2 cellular contexts compared by ENCODE assay signal in the genomic region with DNA sequence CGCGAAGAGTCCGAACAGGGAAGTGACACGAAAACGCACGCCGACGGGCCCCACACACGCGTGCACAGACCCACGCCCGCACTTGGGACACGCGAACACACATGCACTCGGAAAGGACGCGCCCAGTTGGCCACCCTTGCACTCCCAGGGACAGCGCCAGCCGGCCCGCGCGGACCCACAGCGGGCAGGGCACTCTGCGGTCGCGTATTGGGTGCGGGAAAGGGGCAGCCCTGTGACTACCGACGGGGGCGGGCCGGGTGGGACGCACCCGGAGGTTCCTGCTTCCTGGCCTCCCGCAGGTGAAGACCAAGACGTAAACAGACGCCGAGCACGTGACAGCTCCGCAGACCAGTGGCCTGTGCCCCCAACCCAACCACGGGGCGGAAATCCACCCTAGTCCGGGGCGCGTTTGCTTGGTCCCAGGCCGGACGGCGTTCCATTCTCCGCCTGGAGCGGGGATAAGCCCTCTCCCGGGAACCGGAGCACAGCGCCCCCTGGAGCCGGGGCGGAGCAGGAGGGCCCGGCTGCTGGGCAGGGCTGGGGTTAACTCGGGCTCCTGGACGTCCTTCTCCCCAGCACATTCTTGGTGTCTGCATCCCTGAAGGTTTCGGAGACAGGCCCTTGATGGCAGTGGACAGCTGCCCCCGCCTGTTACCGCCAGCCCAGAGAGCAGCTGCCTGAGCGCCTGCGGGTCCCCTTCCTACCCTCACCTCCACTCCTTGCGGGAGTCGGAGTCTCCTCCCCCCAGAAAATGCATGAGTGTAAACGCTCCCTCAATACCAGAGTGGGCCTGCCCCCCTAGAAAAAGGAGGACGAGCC.
TF ChIP-seq lines count a peak whose summit lies in the region.

No MANE protein-coding gene starts in this region.

TF ChIP-seq in HEK293, 187 proteins besides CTCF, POLR2A, EP300 and RAD21 (continued from another document):
- TF ChIP-seq, protein P1, sequence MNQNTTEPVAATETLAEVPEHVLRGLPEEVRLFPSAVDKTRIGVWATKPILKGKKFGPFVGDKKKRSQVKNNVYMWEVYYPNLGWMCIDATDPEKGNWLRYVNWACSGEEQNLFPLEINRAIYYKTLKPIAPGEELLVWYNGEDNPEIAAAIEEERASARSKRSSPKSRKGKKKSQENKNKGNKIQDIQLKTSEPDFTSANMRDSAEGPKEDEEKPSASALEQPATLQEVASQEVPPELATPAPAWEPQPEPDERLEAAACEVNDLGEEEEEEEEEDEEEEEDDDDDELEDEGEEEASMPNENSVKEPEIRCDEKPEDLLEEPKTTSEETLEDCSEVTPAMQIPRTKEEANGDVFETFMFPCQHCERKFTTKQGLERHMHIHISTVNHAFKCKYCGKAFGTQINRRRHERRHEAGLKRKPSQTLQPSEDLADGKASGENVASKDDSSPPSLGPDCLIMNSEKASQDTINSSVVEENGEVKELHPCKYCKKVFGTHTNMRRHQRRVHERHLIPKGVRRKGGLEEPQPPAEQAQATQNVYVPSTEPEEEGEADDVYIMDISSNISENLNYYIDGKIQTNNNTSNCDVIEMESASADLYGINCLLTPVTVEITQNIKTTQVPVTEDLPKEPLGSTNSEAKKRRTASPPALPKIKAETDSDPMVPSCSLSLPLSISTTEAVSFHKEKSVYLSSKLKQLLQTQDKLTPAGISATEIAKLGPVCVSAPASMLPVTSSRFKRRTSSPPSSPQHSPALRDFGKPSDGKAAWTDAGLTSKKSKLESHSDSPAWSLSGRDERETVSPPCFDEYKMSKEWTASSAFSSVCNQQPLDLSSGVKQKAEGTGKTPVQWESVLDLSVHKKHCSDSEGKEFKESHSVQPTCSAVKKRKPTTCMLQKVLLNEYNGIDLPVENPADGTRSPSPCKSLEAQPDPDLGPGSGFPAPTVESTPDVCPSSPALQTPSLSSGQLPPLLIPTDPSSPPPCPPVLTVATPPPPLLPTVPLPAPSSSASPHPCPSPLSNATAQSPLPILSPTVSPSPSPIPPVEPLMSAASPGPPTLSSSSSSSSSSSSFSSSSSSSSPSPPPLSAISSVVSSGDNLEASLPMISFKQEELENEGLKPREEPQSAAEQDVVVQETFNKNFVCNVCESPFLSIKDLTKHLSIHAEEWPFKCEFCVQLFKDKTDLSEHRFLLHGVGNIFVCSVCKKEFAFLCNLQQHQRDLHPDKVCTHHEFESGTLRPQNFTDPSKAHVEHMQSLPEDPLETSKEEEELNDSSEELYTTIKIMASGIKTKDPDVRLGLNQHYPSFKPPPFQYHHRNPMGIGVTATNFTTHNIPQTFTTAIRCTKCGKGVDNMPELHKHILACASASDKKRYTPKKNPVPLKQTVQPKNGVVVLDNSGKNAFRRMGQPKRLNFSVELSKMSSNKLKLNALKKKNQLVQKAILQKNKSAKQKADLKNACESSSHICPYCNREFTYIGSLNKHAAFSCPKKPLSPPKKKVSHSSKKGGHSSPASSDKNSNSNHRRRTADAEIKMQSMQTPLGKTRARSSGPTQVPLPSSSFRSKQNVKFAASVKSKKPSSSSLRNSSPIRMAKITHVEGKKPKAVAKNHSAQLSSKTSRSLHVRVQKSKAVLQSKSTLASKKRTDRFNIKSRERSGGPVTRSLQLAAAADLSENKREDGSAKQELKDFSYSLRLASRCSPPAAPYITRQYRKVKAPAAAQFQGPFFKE (tag by site-specific recombination; IDR thresholded peaks at IDR 0.05; ENCODE audit: borderline replicate concordance) = no peak
- TF ChIP-seq ZNF335 (tag by site-specific recombination; conservative IDR thresholded peaks at IDR 0.05) (peak; percentile 60; the same call in 1 of the 2 replicates), EGR2 (tag by site-specific recombination; IDR thresholded peaks at IDR 0.05; ENCODE audit: low read depth) (no peak), ZNF112 (tag by site-specific recombination; IDR thresholded peaks at IDR 0.05) (no peak), ZNF292 (tag by site-specific recombination; IDR thresholded peaks at IDR 0.05; ENCODE audit: borderline replicate concordance, low read depth) (no peak), MEIS1 (CRISPR knock-in tag; IDR thresholded peaks at IDR 0.05; ENCODE audit: borderline replicate concordance) (no peak), ZNF48 (tag by site-specific recombination; IDR thresholded peaks at IDR 0.05) (no peak), ZNF133 (tag by site-specific recombination; IDR thresholded peaks at IDR 0.05) (no peak), ZNF223 (tag by site-specific recombination; IDR thresholded peaks at IDR 0.05) (no peak), GLI4 (tag by site-specific recombination; IDR thresholded peaks at IDR 0.05) (peak; percentile 39; the same call in 1 of the 2 replicates), ZNF621 (tag by site-specific recombination; IDR thresholded peaks at IDR 0.05) (no peak), ZNF324 (tag by site-specific recombination; IDR thresholded peaks at IDR 0.05) (0 out of 2 replicates have a peak, but pooled peaks have one; percentile 13), TCF7L2 (IDR thresholded peaks at IDR 0.05; ENCODE audit: borderline replicate concordance, low read depth, low read length) (no peak)
- TF ChIP-seq, protein P2, sequence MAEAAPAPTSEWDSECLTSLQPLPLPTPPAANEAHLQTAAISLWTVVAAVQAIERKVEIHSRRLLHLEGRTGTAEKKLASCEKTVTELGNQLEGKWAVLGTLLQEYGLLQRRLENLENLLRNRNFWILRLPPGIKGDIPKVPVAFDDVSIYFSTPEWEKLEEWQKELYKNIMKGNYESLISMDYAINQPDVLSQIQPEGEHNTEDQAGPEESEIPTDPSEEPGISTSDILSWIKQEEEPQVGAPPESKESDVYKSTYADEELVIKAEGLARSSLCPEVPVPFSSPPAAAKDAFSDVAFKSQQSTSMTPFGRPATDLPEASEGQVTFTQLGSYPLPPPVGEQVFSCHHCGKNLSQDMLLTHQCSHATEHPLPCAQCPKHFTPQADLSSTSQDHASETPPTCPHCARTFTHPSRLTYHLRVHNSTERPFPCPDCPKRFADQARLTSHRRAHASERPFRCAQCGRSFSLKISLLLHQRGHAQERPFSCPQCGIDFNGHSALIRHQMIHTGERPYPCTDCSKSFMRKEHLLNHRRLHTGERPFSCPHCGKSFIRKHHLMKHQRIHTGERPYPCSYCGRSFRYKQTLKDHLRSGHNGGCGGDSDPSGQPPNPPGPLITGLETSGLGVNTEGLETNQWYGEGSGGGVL (tag by site-specific recombination; IDR thresholded peaks at IDR 0.05) = no peak; the same call in 1 of the 2 replicates
- TF ChIP-seq, protein P3, sequence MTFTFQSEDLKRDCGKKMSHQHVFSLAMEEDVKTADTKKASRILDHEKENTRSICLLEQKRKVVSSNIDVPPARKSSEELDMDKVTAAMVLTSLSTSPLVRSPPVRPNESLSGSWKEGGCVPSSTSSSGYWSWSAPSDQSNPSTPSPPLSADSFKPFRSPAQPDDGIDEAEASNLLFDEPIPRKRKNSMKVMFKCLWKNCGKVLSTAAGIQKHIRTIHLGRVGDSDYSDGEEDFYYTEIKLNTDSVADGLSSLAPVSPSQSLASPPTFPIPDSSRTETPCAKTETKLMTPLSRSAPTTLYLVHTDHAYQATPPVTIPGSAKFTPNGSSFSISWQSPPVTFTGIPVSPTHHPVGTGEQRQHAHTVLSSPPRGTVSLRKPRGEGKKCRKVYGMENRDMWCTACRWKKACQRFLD (tag by site-specific recombination; IDR thresholded peaks at IDR 0.05) = no peak
TF ChIP-seq in HEK293: peak in this region for 58.

TF ChIP-seq in HepG2, 621 proteins besides CTCF, POLR2A, EP300 and RAD21 (continued from another document and continues in another):
- TF ChIP-seq, protein P4, sequence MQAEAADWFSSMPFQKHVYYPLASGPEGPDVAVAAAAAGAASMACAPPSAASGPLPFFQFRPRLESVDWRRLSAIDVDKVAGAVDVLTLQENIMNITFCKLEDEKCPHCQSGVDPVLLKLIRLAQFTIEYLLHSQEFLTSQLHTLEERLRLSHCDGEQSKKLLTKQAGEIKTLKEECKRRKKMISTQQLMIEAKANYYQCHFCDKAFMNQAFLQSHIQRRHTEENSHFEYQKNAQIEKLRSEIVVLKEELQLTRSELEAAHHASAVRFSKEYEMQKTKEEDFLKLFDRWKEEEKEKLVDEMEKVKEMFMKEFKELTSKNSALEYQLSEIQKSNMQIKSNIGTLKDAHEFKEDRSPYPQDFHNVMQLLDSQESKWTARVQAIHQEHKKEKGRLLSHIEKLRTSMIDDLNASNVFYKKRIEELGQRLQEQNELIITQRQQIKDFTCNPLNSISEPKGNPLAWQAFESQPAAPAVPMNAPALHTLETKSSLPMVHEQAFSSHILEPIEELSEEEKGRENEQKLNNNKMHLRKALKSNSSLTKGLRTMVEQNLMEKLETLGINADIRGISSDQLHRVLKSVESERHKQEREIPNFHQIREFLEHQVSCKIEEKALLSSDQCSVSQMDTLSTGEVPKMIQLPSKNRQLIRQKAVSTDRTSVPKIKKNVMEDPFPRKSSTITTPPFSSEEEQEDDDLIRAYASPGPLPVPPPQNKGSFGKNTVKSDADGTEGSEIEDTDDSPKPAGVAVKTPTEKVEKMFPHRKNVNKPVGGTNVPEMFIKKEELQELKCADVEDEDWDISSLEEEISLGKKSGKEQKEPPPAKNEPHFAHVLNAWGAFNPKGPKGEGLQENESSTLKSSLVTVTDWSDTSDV (CRISPR knock-in tag; IDR thresholded peaks at IDR 0.05) = peak; percentile 66; the same call in 1 of the 2 replicates
- TF ChIP-seq SIX1 (CRISPR knock-in tag; IDR thresholded peaks at IDR 0.05; ENCODE audit: borderline replicate concordance) (no peak), ZNF263 (CRISPR knock-in tag; IDR thresholded peaks at IDR 0.05) (peak; percentile 13; the same call in 1 of the 2 replicates), KLF11 (CRISPR knock-in tag; IDR thresholded peaks at IDR 0.05) (peak; percentile 50; the same call in 1 of the 2 replicates), MYC (CRISPR knock-in tag; IDR thresholded peaks at IDR 0.05; ENCODE audit: borderline replicate concordance) (peak; percentile 83), MBNL3 (CRISPR knock-in tag; conservative IDR thresholded peaks at IDR 0.05) (no peak), KLF16 (CRISPR knock-in tag; IDR thresholded peaks at IDR 0.05) (0 out of 4 replicates have a peak, but pooled peaks of 1 of the 2 experiments have one; percentile 25), MAFF (IDR thresholded peaks at IDR 0.05; ENCODE audit: low read depth, low read length) (no peak), CBFB (CRISPR knock-in tag; IDR thresholded peaks at IDR 0.05) (no peak), ZNF652 (CRISPR knock-in tag; IDR thresholded peaks at IDR 0.05; ENCODE audit: borderline replicate concordance, low read depth) (peak; percentile 75), ZNF773 (CRISPR knock-in tag; IDR thresholded peaks at IDR 0.05; ENCODE audit: borderline replicate concordance) (no peak; the same call in 1 of the 2 replicates), KDM3A (CRISPR knock-in tag; IDR thresholded peaks at IDR 0.05; ENCODE audit: low read depth) (peak; percentile 24; the same call in 1 of the 2 replicates), NFYC (CRISPR knock-in tag; IDR thresholded peaks at IDR 0.05) (peak; percentile 42), EED (CRISPR knock-in tag; IDR thresholded peaks at IDR 0.05) (no peak), ZNF331 (CRISPR knock-in tag; IDR thresholded peaks at IDR 0.05) (peak; percentile 9; the same call in 1 of the 2 replicates), ZNF510 (CRISPR knock-in tag; IDR thresholded peaks at IDR 0.05; ENCODE audit: low read depth) (no peak; the same call in 1 of the 2 replicates), CAMTA2 (CRISPR knock-in tag; IDR thresholded peaks at IDR 0.05; ENCODE audit: borderline replicate concordance) (no peak), PHF20 (CRISPR knock-in tag; IDR thresholded peaks at IDR 0.05) (peak; percentile 44), XRCC5 (optimal IDR thresholded peaks at IDR 0.05; ENCODE audit: low read length) (peak; percentile 73), ZNF703 (CRISPR knock-in tag; IDR thresholded peaks at IDR 0.05; ENCODE audit: borderline replicate concordance) (no peak; the same call in 1 of the 2 replicates), POLR2AphosphoS5 (IDR thresholded peaks at IDR 0.05; ENCODE audit: low read depth, low read length) (no peak; the same call in 1 of the 2 replicates)
- TF ChIP-seq, protein P5, sequence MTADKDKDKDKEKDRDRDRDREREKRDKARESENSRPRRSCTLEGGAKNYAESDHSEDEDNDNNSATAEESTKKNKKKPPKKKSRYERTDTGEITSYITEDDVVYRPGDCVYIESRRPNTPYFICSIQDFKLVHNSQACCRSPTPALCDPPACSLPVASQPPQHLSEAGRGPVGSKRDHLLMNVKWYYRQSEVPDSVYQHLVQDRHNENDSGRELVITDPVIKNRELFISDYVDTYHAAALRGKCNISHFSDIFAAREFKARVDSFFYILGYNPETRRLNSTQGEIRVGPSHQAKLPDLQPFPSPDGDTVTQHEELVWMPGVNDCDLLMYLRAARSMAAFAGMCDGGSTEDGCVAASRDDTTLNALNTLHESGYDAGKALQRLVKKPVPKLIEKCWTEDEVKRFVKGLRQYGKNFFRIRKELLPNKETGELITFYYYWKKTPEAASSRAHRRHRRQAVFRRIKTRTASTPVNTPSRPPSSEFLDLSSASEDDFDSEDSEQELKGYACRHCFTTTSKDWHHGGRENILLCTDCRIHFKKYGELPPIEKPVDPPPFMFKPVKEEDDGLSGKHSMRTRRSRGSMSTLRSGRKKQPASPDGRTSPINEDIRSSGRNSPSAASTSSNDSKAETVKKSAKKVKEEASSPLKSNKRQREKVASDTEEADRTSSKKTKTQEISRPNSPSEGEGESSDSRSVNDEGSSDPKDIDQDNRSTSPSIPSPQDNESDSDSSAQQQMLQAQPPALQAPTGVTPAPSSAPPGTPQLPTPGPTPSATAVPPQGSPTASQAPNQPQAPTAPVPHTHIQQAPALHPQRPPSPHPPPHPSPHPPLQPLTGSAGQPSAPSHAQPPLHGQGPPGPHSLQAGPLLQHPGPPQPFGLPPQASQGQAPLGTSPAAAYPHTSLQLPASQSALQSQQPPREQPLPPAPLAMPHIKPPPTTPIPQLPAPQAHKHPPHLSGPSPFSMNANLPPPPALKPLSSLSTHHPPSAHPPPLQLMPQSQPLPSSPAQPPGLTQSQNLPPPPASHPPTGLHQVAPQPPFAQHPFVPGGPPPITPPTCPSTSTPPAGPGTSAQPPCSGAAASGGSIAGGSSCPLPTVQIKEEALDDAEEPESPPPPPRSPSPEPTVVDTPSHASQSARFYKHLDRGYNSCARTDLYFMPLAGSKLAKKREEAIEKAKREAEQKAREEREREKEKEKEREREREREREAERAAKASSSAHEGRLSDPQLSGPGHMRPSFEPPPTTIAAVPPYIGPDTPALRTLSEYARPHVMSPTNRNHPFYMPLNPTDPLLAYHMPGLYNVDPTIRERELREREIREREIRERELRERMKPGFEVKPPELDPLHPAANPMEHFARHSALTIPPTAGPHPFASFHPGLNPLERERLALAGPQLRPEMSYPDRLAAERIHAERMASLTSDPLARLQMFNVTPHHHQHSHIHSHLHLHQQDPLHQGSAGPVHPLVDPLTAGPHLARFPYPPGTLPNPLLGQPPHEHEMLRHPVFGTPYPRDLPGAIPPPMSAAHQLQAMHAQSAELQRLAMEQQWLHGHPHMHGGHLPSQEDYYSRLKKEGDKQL (CRISPR knock-in tag; IDR thresholded peaks at IDR 0.05; ENCODE audit: low read depth) = 0 out of 2 replicates have a peak, but pooled peaks have one; percentile 28
- TF ChIP-seq, protein P6, sequence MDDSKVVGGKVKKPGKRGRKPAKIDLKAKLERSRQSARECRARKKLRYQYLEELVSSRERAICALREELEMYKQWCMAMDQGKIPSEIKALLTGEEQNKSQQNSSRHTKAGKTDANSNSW (CRISPR knock-in tag; IDR thresholded peaks at IDR 0.05; ENCODE audit: borderline replicate concordance) = no peak; the same call in 1 of the 2 replicates
- TF ChIP-seq, protein P7, sequence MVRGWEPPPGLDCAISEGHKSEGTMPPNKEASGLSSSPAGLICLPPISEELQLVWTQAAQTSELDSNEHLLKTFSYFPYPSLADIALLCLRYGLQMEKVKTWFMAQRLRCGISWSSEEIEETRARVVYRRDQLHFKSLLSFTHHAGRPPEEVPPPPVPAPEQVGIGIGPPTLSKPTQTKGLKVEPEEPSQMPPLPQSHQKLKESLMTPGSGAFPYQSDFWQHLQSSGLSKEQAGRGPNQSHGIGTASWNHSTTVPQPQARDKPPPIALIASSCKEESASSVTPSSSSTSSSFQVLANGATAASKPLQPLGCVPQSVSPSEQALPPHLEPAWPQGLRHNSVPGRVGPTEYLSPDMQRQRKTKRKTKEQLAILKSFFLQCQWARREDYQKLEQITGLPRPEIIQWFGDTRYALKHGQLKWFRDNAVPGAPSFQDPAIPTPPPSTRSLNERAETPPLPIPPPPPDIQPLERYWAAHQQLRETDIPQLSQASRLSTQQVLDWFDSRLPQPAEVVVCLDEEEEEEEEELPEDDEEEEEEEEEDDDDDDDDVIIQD (CRISPR knock-in tag; IDR thresholded peaks at IDR 0.05; ENCODE audit: low read depth) = no peak
